Comparison of ENCODE assay signal across 9 cellular contexts in genomic region chr11:112584674-112585073, GRCh38.
DNase-seq lines count a peak whose midpoint lies in the region; ATAC-seq and TF ChIP-seq lines count a peak whose summit lies in the region.
"Had no signal": no experiment of that assay in that cellular context is flagged by ENCODE, and none has a peak within 500 bp of the region (broad histone marks: within the 10 kb centered on the region; RNA-seq: fewer than 3 reads in every experiment).

No MANE protein-coding gene starts in this region.

- DNase-seq in activated CD4-positive, alpha-beta T cell treated with anti-CD3 and anti-CD28 coated beads for 48 hours, result peak; percentile 20
- DNase-seq in activated CD4-positive, alpha-beta T cell treated with anti-CD3 and anti-CD28 coated beads, Interleukin-2, amount 50 U/mL, for 1 hour, result no peak
- peak in 2 of 3 experiments; percentile 62 to 79 for DNase-seq in NCI-H1417 (lab: John Stamatoyannopoulos, UW)
- no peak for DNase-seq in progenitor cell of endocrine pancreas (ENCODE audit: low spot score, unreplicated experiment)
- no peak for DNase-seq in left colon
- no peak for DNase-seq in T-helper 1 cell

- H3K27me3 Mint-ChIP-seq in brain (peaks cover 5% of the 10 kb centered on the region), progenitor cell of endocrine pancreas (peaks cover 18% of the 10 kb centered on the region)

- ATAC-seq in left colon, result no peak
- ATAC-seq in HG02798 (IDR thresholded peaks at IDR 0.05; ENCODE audit: poor library complexity, unreplicated experiment), result no peak

- H3K9me3 Mint-ChIP-seq in brain (peaks cover 0 to 8% (median 0%) of the 10 kb centered on the region in 5 experiments), progenitor cell of endocrine pancreas (ENCODE audit: low read depth) (no peaks in the 10 kb centered on the region)

- TF ChIP-seq CTCF in brain (conservative IDR thresholded peaks at IDR 0.05) (peak; percentile 50 to 57), progenitor cell of endocrine pancreas (IDR thresholded peaks at IDR 0.05; ENCODE audit: unreplicated experiment) (peak; percentile 35)

- peak overlapping the region in 1 of 5 experiments; percentile 43 for H3K27ac Mint-ChIP-seq in brain
- H3K27ac Mint-ChIP-seq in progenitor cell of endocrine pancreas, result no peak overlapping the region
- H3K27ac Mint-ChIP-seq: activated naive CD8-positive, alpha-beta T cell had no signal

- no peak overlapping the region for H3K4me3 Mint-ChIP-seq in brain
- no peak overlapping the region for H3K4me3 Mint-ChIP-seq in progenitor cell of endocrine pancreas (ENCODE audit: low read depth)
- H3K4me3 Mint-ChIP-seq: activated naive CD8-positive, alpha-beta T cell had no signal

- intact Hi-C loops in left colon (cut with DNase I, micrococcal nuclease), result loop anchor here in 1 of 2 donors (5.0 kb wide), 1 partner anchor 708 kb away; no protein-coding TSS in a partner anchor

- H3K4me1 Mint-ChIP-seq in brain (peaks cover 44% of the 10 kb centered on the region), progenitor cell of endocrine pancreas (ENCODE audit: low read depth) (peaks cover 9% of the 10 kb centered on the region)

- no peaks in the 10 kb centered on the region for H3K36me3 Mint-ChIP-seq in brain
- no peaks in the 10 kb centered on the region for H3K36me3 Mint-ChIP-seq in progenitor cell of endocrine pancreas (ENCODE audit: insufficient read depth)
- H3K36me3 Mint-ChIP-seq: activated naive CD8-positive, alpha-beta T cell had no signal

Comparison
In these comparisons a context has a peak if more than half of its experiments do, and no peak if none do; other contexts are left out.
1. DNase-seq: peak in activated CD4-positive, alpha-beta T cell treated with anti-CD3 and anti-CD28 coated beads for 48 hours (single experiment) and NCI-H1417 (2 of 3); none in activated CD4-positive, alpha-beta T cell treated with anti-CD3 and anti-CD28 coated beads, Interleukin-2, amount 50 U/mL, for 1 hour (single experiment), progenitor cell of endocrine pancreas (single experiment), left colon (0 of 2) and T-helper 1 cell (0 of 5).